ENCODE assay signal across 1 cellular context in the genomic region with DNA sequence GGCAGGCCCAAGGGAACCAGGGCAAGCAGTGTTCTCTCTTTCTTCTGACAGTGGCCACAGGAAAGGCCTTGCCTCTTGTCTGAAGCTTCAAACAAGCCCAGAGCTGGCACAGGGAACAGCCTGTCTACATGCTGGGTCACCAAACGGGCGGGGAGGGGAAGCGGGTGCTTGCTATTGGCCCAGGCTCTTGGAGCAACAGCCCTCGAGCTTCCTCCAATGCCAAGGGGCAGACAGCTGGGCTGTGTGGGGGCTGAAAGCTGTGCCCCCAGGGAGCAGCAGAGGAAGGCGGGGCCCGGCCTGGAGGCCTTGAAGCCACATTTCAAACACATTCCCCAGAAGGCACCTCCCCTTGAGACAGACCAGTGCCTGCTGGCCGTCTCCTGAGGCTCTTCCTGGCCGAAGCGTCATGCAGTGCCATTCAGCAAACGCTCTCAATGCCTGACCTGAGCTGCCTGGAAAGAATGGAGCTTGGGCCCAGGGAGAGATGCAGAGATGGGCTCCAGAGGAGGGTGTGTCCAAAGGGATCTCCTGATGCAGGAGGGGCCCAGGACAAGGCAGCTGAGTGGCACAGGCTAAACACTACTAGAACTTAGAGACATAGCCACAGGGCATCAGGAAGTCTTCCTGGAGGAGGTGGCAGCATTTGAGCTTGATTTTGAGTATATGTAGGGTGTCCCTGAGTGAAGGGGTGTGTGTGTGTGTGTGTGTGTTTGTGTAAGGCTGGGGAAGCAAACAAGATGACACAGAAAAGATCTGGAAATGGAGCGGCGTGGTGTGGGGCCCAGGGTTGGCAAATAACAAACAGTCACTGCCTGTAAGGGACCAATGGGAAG.
A peak's percentile ranks its signal among the peaks of the same experiment; 100 is the strongest.
TF ChIP-seq lines count a peak whose summit lies in the region.

No MANE protein-coding gene starts in this region.

TF ChIP-seq in HEK293, 187 proteins besides CTCF, POLR2A, EP300 and RAD21 (continued from another document and continues in another):
- no peak for TF ChIP-seq ZSCAN4 (tag by site-specific recombination; IDR thresholded peaks at IDR 0.05)
- TF ChIP-seq ZNF132 (tag by site-specific recombination; IDR thresholded peaks at IDR 0.05; ENCODE audit: borderline replicate concordance) = no peak
- TF ChIP-seq ZBTB21 (tag by site-specific recombination; IDR thresholded peaks at IDR 0.05) = no peak
- TF ChIP-seq SALL2 (tag by site-specific recombination; IDR thresholded peaks at IDR 0.05; ENCODE audit: borderline replicate concordance) = no peak
- TF ChIP-seq ZNF10 (tag by site-specific recombination; IDR thresholded peaks at IDR 0.05) = no peak
- no peak for TF ChIP-seq ZBTB20 (tag by site-specific recombination; IDR thresholded peaks at IDR 0.05)
- no peak for TF ChIP-seq HOXD13 (CRISPR knock-in tag; IDR thresholded peaks at IDR 0.05; ENCODE audit: borderline replicate concordance)
- no peak for TF ChIP-seq ZBTB10 (tag by site-specific recombination; IDR thresholded peaks at IDR 0.05)
- no peak for TF ChIP-seq MEIS1 (CRISPR knock-in tag; IDR thresholded peaks at IDR 0.05; ENCODE audit: borderline replicate concordance)
- no peak for TF ChIP-seq BCL11A (tag by site-specific recombination; IDR thresholded peaks at IDR 0.05; ENCODE audit: low read depth)
- no peak for TF ChIP-seq ZNF548 (tag by site-specific recombination; IDR thresholded peaks at IDR 0.05)
- peak; percentile 16; the same call in 1 of the 2 replicates for TF ChIP-seq ZFP69B (tag by site-specific recombination; IDR thresholded peaks at IDR 0.05)
- no peak for TF ChIP-seq ZSCAN30 (tag by site-specific recombination; IDR thresholded peaks at IDR 0.05)
- TF ChIP-seq KLF8 (tag by site-specific recombination; IDR thresholded peaks at IDR 0.05) = no peak
- TF ChIP-seq SP7 (tag by site-specific recombination; IDR thresholded peaks at IDR 0.05) = no peak
- no peak for TF ChIP-seq ZNF24 (tag by site-specific recombination; IDR thresholded peaks at IDR 0.05)
- no peak for TF ChIP-seq ZNF514 (tag by site-specific recombination; IDR thresholded peaks at IDR 0.05)
- no peak for TF ChIP-seq ZNF837 (tag by site-specific recombination; IDR thresholded peaks at IDR 0.05)
- TF ChIP-seq TCF7L2 (IDR thresholded peaks at IDR 0.05; ENCODE audit: borderline replicate concordance, low read depth, low read length) = no peak
- no peak for TF ChIP-seq ZNF16 (tag by site-specific recombination; IDR thresholded peaks at IDR 0.05; ENCODE audit: low read depth)
- no peak for TF ChIP-seq ZNF48 (tag by site-specific recombination; IDR thresholded peaks at IDR 0.05)
- no peak for TF ChIP-seq WT1 (tag by site-specific recombination; IDR thresholded peaks at IDR 0.05)
- TF ChIP-seq GLIS2 (tag by site-specific recombination; IDR thresholded peaks at IDR 0.05) = peak; percentile 47; the same call in 1 of the 2 replicates
- no peak for TF ChIP-seq ZNF660 (tag by site-specific recombination; IDR thresholded peaks at IDR 0.05)
- TF ChIP-seq ZNF354C (tag by site-specific recombination; IDR thresholded peaks at IDR 0.05; ENCODE audit: borderline replicate concordance, low read depth) = no peak
- TF ChIP-seq KLF1 (tag by site-specific recombination; IDR thresholded peaks at IDR 0.05) = peak; percentile 34; the same call in 1 of the 2 replicates
- TF ChIP-seq ZNF148 (tag by site-specific recombination; IDR thresholded peaks at IDR 0.05; ENCODE audit: borderline replicate concordance) = no peak
- peak; percentile 26; the same call in 1 of the 2 replicates for TF ChIP-seq ZNF692 (tag by site-specific recombination; IDR thresholded peaks at IDR 0.05)
- TF ChIP-seq ZNF473 (tag by site-specific recombination; IDR thresholded peaks at IDR 0.05) = no peak
- no peak for TF ChIP-seq YY2 (tag by site-specific recombination; IDR thresholded peaks at IDR 0.05)
- no peak for TF ChIP-seq ZNF747 (tag by site-specific recombination; IDR thresholded peaks at IDR 0.05)
- TF ChIP-seq OVOL3 (tag by site-specific recombination; IDR thresholded peaks at IDR 0.05) = no peak
- TF ChIP-seq ZNF654 (tag by site-specific recombination; IDR thresholded peaks at IDR 0.05; ENCODE audit: low read depth) = no peak
- TF ChIP-seq ZNF146 (tag by site-specific recombination; IDR thresholded peaks at IDR 0.05) = no peak
- TF ChIP-seq ZNF629 (tag by site-specific recombination; IDR thresholded peaks at IDR 0.05) = 0 out of 2 replicates have a peak, but pooled peaks have one; percentile 10
- TF ChIP-seq KLF9 (tag by site-specific recombination; IDR thresholded peaks at IDR 0.05; ENCODE audit: low read depth) = peak; percentile 51
- no peak for TF ChIP-seq ZNF335 (tag by site-specific recombination; conservative IDR thresholded peaks at IDR 0.05)
- no peak for TF ChIP-seq ZNF791 (tag by site-specific recombination; IDR thresholded peaks at IDR 0.05)
- TF ChIP-seq OSR2 (tag by site-specific recombination; IDR thresholded peaks at IDR 0.05) = no peak
- no peak for TF ChIP-seq GFI1B (tag by site-specific recombination; IDR thresholded peaks at IDR 0.05)
- TF ChIP-seq, protein P1, sequence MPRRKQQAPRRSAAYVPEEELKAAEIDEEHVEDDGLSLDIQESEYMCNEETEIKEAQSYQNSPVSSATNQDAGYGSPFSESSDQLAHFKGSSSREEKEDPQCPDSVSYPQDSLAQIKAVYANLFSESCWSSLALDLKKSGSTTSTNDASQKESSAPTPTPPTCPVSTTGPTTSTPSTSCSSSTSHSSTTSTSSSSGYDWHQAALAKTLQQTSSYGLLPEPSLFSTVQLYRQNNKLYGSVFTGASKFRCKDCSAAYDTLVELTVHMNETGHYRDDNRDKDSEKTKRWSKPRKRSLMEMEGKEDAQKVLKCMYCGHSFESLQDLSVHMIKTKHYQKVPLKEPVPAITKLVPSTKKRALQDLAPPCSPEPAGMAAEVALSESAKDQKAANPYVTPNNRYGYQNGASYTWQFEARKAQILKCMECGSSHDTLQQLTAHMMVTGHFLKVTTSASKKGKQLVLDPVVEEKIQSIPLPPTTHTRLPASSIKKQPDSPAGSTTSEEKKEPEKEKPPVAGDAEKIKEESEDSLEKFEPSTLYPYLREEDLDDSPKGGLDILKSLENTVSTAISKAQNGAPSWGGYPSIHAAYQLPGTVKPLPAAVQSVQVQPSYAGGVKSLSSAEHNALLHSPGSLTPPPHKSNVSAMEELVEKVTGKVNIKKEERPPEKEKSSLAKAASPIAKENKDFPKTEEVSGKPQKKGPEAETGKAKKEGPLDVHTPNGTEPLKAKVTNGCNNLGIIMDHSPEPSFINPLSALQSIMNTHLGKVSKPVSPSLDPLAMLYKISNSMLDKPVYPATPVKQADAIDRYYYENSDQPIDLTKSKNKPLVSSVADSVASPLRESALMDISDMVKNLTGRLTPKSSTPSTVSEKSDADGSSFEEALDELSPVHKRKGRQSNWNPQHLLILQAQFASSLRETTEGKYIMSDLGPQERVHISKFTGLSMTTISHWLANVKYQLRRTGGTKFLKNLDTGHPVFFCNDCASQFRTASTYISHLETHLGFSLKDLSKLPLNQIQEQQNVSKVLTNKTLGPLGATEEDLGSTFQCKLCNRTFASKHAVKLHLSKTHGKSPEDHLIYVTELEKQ (tag by site-specific recombination; IDR thresholded peaks at IDR 0.05; ENCODE audit: borderline replicate concordance) = no peak
- TF ChIP-seq ZNF366 (tag by site-specific recombination; conservative IDR thresholded peaks at IDR 0.05) = no peak
- no peak for TF ChIP-seq ZNF174 (tag by site-specific recombination; IDR thresholded peaks at IDR 0.05)
- TF ChIP-seq ZNF76 (tag by site-specific recombination; IDR thresholded peaks at IDR 0.05; ENCODE audit: borderline replicate concordance, low read depth) = no peak
- no peak for TF ChIP-seq ZNF26 (tag by site-specific recombination; IDR thresholded peaks at IDR 0.05)
- TF ChIP-seq ZNF155 (tag by site-specific recombination; IDR thresholded peaks at IDR 0.05) = no peak
- TF ChIP-seq, protein P2, sequence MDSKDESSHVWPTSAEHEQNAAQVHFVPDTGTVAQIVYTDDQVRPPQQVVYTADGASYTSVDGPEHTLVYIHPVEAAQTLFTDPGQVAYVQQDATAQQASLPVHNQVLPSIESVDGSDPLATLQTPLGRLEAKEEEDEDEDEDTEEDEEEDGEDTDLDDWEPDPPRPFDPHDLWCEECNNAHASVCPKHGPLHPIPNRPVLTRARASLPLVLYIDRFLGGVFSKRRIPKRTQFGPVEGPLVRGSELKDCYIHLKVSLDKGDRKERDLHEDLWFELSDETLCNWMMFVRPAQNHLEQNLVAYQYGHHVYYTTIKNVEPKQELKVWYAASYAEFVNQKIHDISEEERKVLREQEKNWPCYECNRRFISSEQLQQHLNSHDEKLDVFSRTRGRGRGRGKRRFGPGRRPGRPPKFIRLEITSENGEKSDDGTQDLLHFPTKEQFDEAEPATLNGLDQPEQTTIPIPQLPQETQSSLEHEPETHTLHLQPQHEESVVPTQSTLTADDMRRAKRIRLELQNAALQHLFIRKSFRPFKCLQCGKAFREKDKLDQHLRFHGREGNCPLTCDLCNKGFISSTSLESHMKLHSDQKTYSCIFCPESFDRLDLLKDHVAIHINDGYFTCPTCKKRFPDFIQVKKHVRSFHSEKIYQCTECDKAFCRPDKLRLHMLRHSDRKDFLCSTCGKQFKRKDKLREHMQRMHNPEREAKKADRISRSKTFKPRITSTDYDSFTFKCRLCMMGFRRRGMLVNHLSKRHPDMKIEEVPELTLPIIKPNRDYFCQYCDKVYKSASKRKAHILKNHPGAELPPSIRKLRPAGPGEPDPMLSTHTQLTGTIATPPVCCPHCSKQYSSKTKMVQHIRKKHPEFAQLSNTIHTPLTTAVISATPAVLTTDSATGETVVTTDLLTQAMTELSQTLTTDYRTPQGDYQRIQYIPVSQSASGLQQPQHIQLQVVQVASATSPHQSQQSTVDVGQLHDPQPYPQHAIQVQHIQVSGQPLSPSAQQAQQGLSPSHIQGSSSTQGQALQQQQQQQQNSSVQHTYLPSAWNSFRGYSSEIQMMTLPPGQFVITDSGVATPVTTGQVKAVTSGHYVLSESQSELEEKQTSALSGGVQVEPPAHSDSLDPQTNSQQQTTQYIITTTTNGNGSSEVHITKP (tag by site-specific recombination; IDR thresholded peaks at IDR 0.05) = no peak
